18 cellular contexts compared by ENCODE assay signal in genomic region chr10:84125910-84126784, GRCh38. TPM values are rescaled to one million over a fixed set of nuclear protein-coding genes. Genes with fewer than 3 reads are reported as not detected.
DNase-seq lines count a peak whose midpoint lies in the region; ATAC-seq, FAIRE-seq and TF ChIP-seq lines count a peak whose summit lies in the region.
"Not testable (repeated sequence)": the region's sequence is repeated elsewhere in the genome, so short reads cannot be mapped to it uniquely, and the experiment has no call there.
"Had no signal": no experiment of that assay in that cellular context is flagged by ENCODE, and none has a peak within 500 bp of the region (broad histone marks: within the 10 kb centered on the region; RNA-seq: fewer than 3 reads in every experiment).

No MANE protein-coding gene starts in this region.

- H3K27me3 Mint-ChIP-seq in WTC11 (ENCODE audit: low read depth): peaks cover 16% of the 10 kb centered on the region
- peaks cover 10% of the 10 kb centered on the region for H3K27me3 Mint-ChIP-seq in astrocyte (ENCODE audit: low read depth, unreplicated experiment)
- not testable (repeated sequence) for H3K27me3 Mint-ChIP-seq in neural progenitor cell (ENCODE audit: insufficient read depth, low read depth)

- 14% methylated on average over 10 of the region's 10 CpGs for WGBS in A549 (ENCODE audit: missing lambda C conversion rate)

- not testable (repeated sequence) for H3K27ac ChIP-seq in A549; astrocyte (ENCODE audit: low read depth, low read length); neural progenitor cell

- peak in 1 of 2 experiments; percentile 58; a peak in 2 of 6 replicates for ATAC-seq in A549
- not testable (repeated sequence) for ATAC-seq in WTC11

- not testable (repeated sequence) for H3F3A ChIP-seq in neural progenitor cell (ENCODE audit: low read depth)

- not testable (repeated sequence) for H3K27ac Mint-ChIP-seq in WTC11, neural progenitor cell
- peak overlapping the region; percentile 8 for H3K27ac Mint-ChIP-seq in astrocyte (ENCODE audit: unreplicated experiment)

- H3K36me3 ChIP-seq in astrocyte (ENCODE audit: insufficient read depth, low read length); neural progenitor cell: not testable (repeated sequence)

- not testable (repeated sequence) for TF ChIP-seq POLR2A in A549 (IDR thresholded peaks at IDR 0.05; ENCODE audit: low read length); erythroblast (IDR thresholded peaks at IDR 0.05; ENCODE audit: low read length)

- CTCF ChIA-PET in A549 (lab: Yijun Ruan, JAX): interaction anchor here (0.8 to 2.0 kb wide), 6 partner anchors 8 to 411 kb away, joined by 3 to 4 read pairs (median 4); no protein-coding TSS in a partner anchor
- CTCF ChIA-PET in WTC11 (lab: Charles Lee): interaction anchor here (0.8 kb wide), 1 partner anchor 77 kb away, joined by 3 read pairs; no protein-coding TSS in a partner anchor

- H3K4me1 Mint-ChIP-seq in WTC11; astrocyte (ENCODE audit: low read depth, unreplicated experiment); neural progenitor cell: not testable (repeated sequence)

- not testable (repeated sequence) for H3K4me1 ChIP-seq in A549; astrocyte (ENCODE audit: insufficient read depth, low read length); neural progenitor cell

- not testable (repeated sequence) for H3K4me2 ChIP-seq in A549; astrocyte (ENCODE audit: low read length); neural progenitor cell

- H3K4me3 Mint-ChIP-seq in WTC11; astrocyte (ENCODE audit: unreplicated experiment); neural progenitor cell: not testable (repeated sequence)

- H3K4me3 ChIP-seq in A549; astrocyte (ENCODE audit: insufficient read depth, low read depth, low read length); neural progenitor cell: not testable (repeated sequence)

- TF ChIP-seq RAD21 in A549 (conservative IDR thresholded peaks at IDR 0.05 in 1 of 2, IDR thresholded peaks at IDR 0.05 in 1 of 2): peak; percentile 17 to 36; a peak in 2 of 5 replicates

- H2AFZ ChIP-seq in astrocyte (ENCODE audit: low read depth, low read length); neural progenitor cell (replicated peaks): not testable (repeated sequence)

- POLR2A ChIA-PET in A549 (lab: Yijun Ruan, JAX); WTC11 (lab: Charles Lee): not testable (repeated sequence)

- H4K20me1 ChIP-seq in astrocyte (ENCODE audit: insufficient read depth, low read length); neural progenitor cell (ENCODE audit: low read depth): not testable (repeated sequence)

- not testable (repeated sequence) for H3K79me2 ChIP-seq in astrocyte (ENCODE audit: insufficient read depth, low read length); neural progenitor cell (ENCODE audit: low read depth)

- not testable (repeated sequence) for H3K9ac ChIP-seq in astrocyte (ENCODE audit: low read length); neural progenitor cell

- not testable (repeated sequence) for FAIRE-seq in A549 (lab: Jason Lieb, UNC); astrocyte (lab: Jason Lieb, UNC)
- peak; percentile 28 for FAIRE-seq in HTR-8/SVneo (lab: Jason Lieb, UNC)

- DNase-seq in A549 (ENCODE audit: low read depth in 1 of 2, low spot score in 1 of 2): peak in 1 of 2 experiments; percentile 10
- not testable (repeated sequence) for DNase-seq in HTR-8/SVneo (ENCODE audit: insufficient read length, low spot score); astrocyte (ENCODE audit: low read depth)
- DNase-seq in NK-92 treated with Interleukin-12 subunit alpha and Interleukin-12 subunit beta, amount 100 ng/mL, for 24 hours (lab: John Stamatoyannopoulos, UW): peak; percentile 37
- DNase-seq in WTC11 (ENCODE audit: low spot score): peak; percentile 24
- peak; percentile 17 to 43 for DNase-seq in erythroblast (lab: John Stamatoyannopoulos, UW)
- peak; percentile 12 for DNase-seq in neural progenitor cell (ENCODE audit: low spot score)

- not testable (repeated sequence) for TF ChIP-seq EP300 in A549 (IDR thresholded peaks at IDR 0.05)

- H3K36me3 Mint-ChIP-seq in WTC11: peaks cover 23% of the 10 kb centered on the region
- not testable (repeated sequence) for H3K36me3 Mint-ChIP-seq in astrocyte (ENCODE audit: low read depth, unreplicated experiment); neural progenitor cell

- H3K9me3 ChIP-seq in A549; astrocyte (ENCODE audit: insufficient read depth, low read depth, low read length); neural progenitor cell (ENCODE audit: low read depth): not testable (repeated sequence)

- peak; percentile 22; the same call in 2 of the 3 replicates for TF ChIP-seq CTCF in A549 (IDR thresholded peaks at IDR 0.05)
- TF ChIP-seq CTCF in GM12872 (IDR thresholded peaks at IDR 0.05; ENCODE audit: insufficient read depth, low read depth, low read length): peak; percentile 21; the same call in 1 of the 3 replicates
- not testable (repeated sequence) for TF ChIP-seq CTCF in WTC11 (IDR thresholded peaks at IDR 0.05); astrocyte (IDR thresholded peaks at IDR 0.05; ENCODE audit: insufficient read depth, low read depth, low read length)
- TF ChIP-seq CTCF in neural progenitor cell (IDR thresholded peaks at IDR 0.05): peak; percentile 34

- H3K27me3 ChIP-seq in astrocyte (ENCODE audit: insufficient read depth, low read length); neural progenitor cell: not testable (repeated sequence)

- H3K9me3 Mint-ChIP-seq in WTC11 (peaks cover 50% of the 10 kb centered on the region), astrocyte (ENCODE audit: unreplicated experiment) (peaks cover 16% of the 10 kb centered on the region)
- not testable (repeated sequence) for H3K9me3 Mint-ChIP-seq in neural progenitor cell

RNA-seq across cellular contexts. Expression of gene GHITM, which starts 13.2 kb away (rescaled TPM):
- polyA plus RNA-seq in A549 (2011; rRNA removed) (309 and 360 TPM in 2 replicates), A549 (2017; fragmentation: RNase III; extraction: RNeasy Plus Mini Kit Qiagen cat#74134 plus additional on column Dnase treatment) (212 to 225 TPM (median 220 TPM) in 3 replicates)
- 134 and 160 TPM in 2 replicates for polyA plus RNA-seq in A549 (2012; cell fraction: cytosol; rRNA removed)
- polyA plus RNA-seq in A549 (2012; cell fraction: nucleus; rRNA removed): 60.2 and 88.5 TPM in 2 replicates
- 136 and 181 TPM in 2 replicates for polyA minus RNA-seq in A549 (2011; rRNA and poly(A)+ RNA removed)
- total RNA-seq in WTC11 (2021) (95.9 to 98.8 TPM (median 97.6 TPM) in 3 replicates), astrocyte (128 and 143 TPM in 2 replicates), neural progenitor cell (ENCODE audit: low replicate concordance) (127 and 181 TPM in 2 replicates)

RNA-seq across cellular contexts. Expression of gene GPR15LG, which starts 47.5 kb away (rescaled TPM):
- polyA plus RNA-seq in A549 (2011; rRNA removed) (not detected in 2 replicates), A549 (2017; fragmentation: RNase III; extraction: RNeasy Plus Mini Kit Qiagen cat#74134 plus additional on column Dnase treatment) (not detected in 3 replicates)
- not detected in 2 replicates for polyA plus RNA-seq in A549 (2012; cell fraction: cytosol; rRNA removed)
- not detected in 2 replicates for polyA plus RNA-seq in A549 (2012; cell fraction: nucleus; rRNA removed)
- polyA minus RNA-seq in A549 (2011; rRNA and poly(A)+ RNA removed): not detected in 2 replicates
- total RNA-seq in WTC11 (2021) (not detected in 3 replicates), astrocyte (not detected in 2 replicates), neural progenitor cell (ENCODE audit: low replicate concordance) (not detected in 2 replicates)
- total RNA-seq: A172; activated CD8-positive, alpha-beta T cell treated with anti-CD3 and anti-CD28 coated beads, Interleukin-2, amount 10 ng/mL, durations not matched to agents 7 days and 5 days; H7; left lung; NCI-H460; PC-9; skeletal muscle tissue; T-helper 1 cell treated with Interleukin-12 subunit alpha and Interleukin-12 subunit beta and Interleukin-4 antibody, amounts not matched to agents 30 ng/mL and 1 ng/mL, for 36 hours; testis had no signal
- polyA plus RNA-seq: SK-N-SH had no signal
